ENCODE assay signal across 15 cellular contexts in genomic region chr4:40473578-40474388, GRCh38.
DNase-seq lines count a peak whose midpoint lies in the region; ATAC-seq, FAIRE-seq and TF ChIP-seq lines count a peak whose summit lies in the region.
"Had no signal": no experiment of that assay in that cellular context is flagged by ENCODE, and none has a peak within 500 bp of the region (broad histone marks: within the 10 kb centered on the region; RNA-seq: fewer than 3 reads in every experiment).

No MANE protein-coding gene starts in this region.

- H3K4me1 ChIP-seq in hepatocyte (ENCODE audit: insufficient read depth) (peaks cover 24% of the 10 kb centered on the region), thyroid gland (peaks cover 33 to 46% of the 10 kb centered on the region in 2 donors)
- H3K4me1 ChIP-seq: tibial artery had no signal

- no peaks in the 10 kb centered on the region for H3K27me3 ChIP-seq in hepatocyte
- H3K27me3 ChIP-seq in thyroid gland: no peaks in the 10 kb centered on the region
- H3K27me3 ChIP-seq: tibial artery had no signal

- H3K27ac ChIP-seq in hepatocyte (peak overlapping the region; percentile 74), thyroid gland (peak overlapping the region in 2 of 3 donors; percentile 10 to 79)
- H3K27ac ChIP-seq: lower lobe of right lung, tibial artery had no signal

- no peak overlapping the region for H3K4me3 ChIP-seq in hepatocyte
- no peak overlapping the region for H3K4me3 ChIP-seq in thyroid gland (replicated peaks in 1 of 3)
- H3K4me3 ChIP-seq: lower lobe of right lung, tibial artery had no signal

- no peak for TF ChIP-seq CTCF in hepatocyte (IDR thresholded peaks at IDR 0.05; ENCODE audit: poor library complexity)
- no peak for TF ChIP-seq CTCF in thyroid gland (IDR thresholded peaks at IDR 0.05)

- TF ChIP-seq POLR2A in thyroid gland (IDR thresholded peaks at IDR 0.05): no peak

- H3K4me2 ChIP-seq in hepatocyte: peak overlapping the region; percentile 59

- no peaks in the 10 kb centered on the region for H3K36me3 Mint-ChIP-seq in effector memory CD8-positive, alpha-beta T cell (ENCODE audit: insufficient read depth)

- H3K9me2 ChIP-seq in hepatocyte (replicated peaks; ENCODE audit: insufficient read depth): no peaks in the 10 kb centered on the region

- no peaks in the 10 kb centered on the region for H3K4me1 Mint-ChIP-seq in effector memory CD8-positive, alpha-beta T cell (ENCODE audit: low read depth in 2 of 2)

- no peaks in the 10 kb centered on the region for H3K9me3 ChIP-seq in hepatocyte (ENCODE audit: low read depth)
- H3K9me3 ChIP-seq in thyroid gland: no peaks in the 10 kb centered on the region
- H3K9me3 ChIP-seq: lower lobe of right lung, tibial artery had no signal

- no peak overlapping the region for H3K27ac Mint-ChIP-seq in effector memory CD8-positive, alpha-beta T cell
- H3K27ac Mint-ChIP-seq: HFFc6 had no signal

- peaks cover 15% of the 10 kb centered on the region for H4K20me1 ChIP-seq in hepatocyte (ENCODE audit: insufficient read depth, poor library complexity, severe bottlenecking)

- DNase-seq in hepatocyte (ENCODE audit: low spot score): peak; percentile 81
- DNase-seq in thyroid gland: no peak
- no peak for DNase-seq in activated naive CD4-positive, alpha-beta T cell treated with Interleukin-2 at 50 U/mL for 16 hours
- DNase-seq in effector memory CD8-positive, alpha-beta T cell: no peak
- no peak for DNase-seq in dedifferentiated amniotic fluid mesenchymal stem cell (ENCODE audit: extremely low spot score)
- DNase-seq in frontal cortex (ENCODE audit: low spot score in 2 of 2): no peak
- DNase-seq: activated CD4-positive, CD25-positive, alpha-beta regulatory T cell treated with anti-CD3 and anti-CD28 coated beads, Interleukin-2, amount 50 U/mL, for 72 hours; activated effector memory CD4-positive, alpha-beta T cell treated with anti-CD3 and anti-CD28 coated beads, Interleukin-2, amount 50 U/mL, for 16 hours; DMS153; HFFc6; lower lobe of right lung; NCI-H2171; tibial artery had no signal

- peaks cover 86% of the 10 kb centered on the region for H3K79me2 ChIP-seq in hepatocyte

- no peak overlapping the region for H3K4me3 Mint-ChIP-seq in effector memory CD8-positive, alpha-beta T cell
- H3K4me3 Mint-ChIP-seq: HFFc6 had no signal

- H3K9me3 Mint-ChIP-seq in effector memory CD8-positive, alpha-beta T cell: no peaks in the 10 kb centered on the region
- H3K9me3 Mint-ChIP-seq: HFFc6 had no signal

- intact Hi-C loops in thyroid gland (cut with DNase I): no loop called here

- ATAC-seq in GM19438 (IDR thresholded peaks at IDR 0.05; ENCODE audit: low read depth, unreplicated experiment) (peak; percentile 71), HG03354 (IDR thresholded peaks at IDR 0.05; ENCODE audit: poor library complexity, severe bottlenecking, unreplicated experiment) (peak; percentile 88)
- no peak for ATAC-seq in effector memory CD8-positive, alpha-beta T cell (replicated peaks)

- H3K27me3 Mint-ChIP-seq in effector memory CD8-positive, alpha-beta T cell: peaks cover 0 to 9% of the 10 kb centered on the region in 2 donors

- H3K36me3 ChIP-seq in hepatocyte (replicated peaks; ENCODE audit: insufficient read depth, low read depth): no peaks in the 10 kb centered on the region
- H3K36me3 ChIP-seq in thyroid gland: no peaks in the 10 kb centered on the region
- H3K36me3 ChIP-seq: lower lobe of right lung, tibial artery had no signal

- H2AFZ ChIP-seq in hepatocyte: no peak overlapping the region

- no peak for FAIRE-seq in frontal cortex (lab: Jason Lieb, UNC)

- WGBS in hepatocyte (ENCODE audit: low lambda C conversion rate, missing lambda C conversion rate): 44% methylated on average over 9 of the region's 9 CpGs
- WGBS in thyroid gland, 2 donors: 71 to 75% methylated on average over 9 of the region's 9 CpGs
